In the genomic region with DNA sequence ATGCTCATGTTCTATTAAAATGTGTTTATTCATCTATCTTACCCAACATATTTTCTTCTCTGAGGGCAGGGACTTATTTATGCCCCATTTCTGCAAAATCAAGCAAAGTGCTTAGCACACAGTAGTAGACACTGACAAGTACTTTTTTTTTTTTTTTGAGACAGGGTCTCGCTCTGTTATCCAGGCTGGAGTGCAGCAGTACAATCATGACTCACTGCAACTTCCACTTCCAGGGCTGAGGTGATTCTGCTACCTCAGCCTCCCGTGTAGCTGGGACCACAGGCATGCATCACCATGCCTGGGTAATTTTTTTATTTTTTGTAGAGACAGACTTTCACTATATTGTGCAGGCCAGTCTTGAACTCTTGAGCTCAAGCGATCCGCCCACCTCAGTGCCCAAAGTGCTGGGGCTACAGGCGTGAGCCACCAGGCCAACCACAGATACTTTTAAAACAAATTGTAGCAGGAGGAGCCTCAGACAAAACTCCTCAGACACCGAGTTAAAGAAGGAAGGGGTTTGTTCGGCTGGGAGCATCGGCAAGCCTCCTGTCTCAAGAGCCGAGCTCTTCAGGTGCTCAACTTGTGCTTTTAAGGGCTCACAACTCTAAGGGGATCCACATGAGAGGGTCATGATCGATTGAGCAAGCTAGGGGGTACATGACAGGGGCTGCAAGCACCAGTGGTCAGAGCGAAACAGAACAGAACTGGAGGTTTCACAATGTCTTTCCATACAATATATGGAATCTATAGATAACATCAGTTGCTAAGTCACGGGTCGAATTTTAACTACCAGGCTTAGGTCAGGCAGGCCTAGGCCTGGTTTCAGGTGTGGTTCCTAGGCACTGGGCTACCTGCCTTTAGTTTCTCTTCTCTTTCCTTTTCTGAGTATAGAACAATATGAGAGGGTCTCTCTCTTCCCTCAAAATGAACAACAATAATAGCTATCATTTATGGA, we compare ENCODE assay signal across 15 cellular contexts. TPM values are rescaled to one million over a fixed set of nuclear protein-coding genes. Genes with fewer than 3 reads are reported as not detected.
DNase-seq lines count a peak whose midpoint lies in the region; ATAC-seq, FAIRE-seq and TF ChIP-seq lines count a peak whose summit lies in the region.
"Had no signal": no experiment of that assay in that cellular context is flagged by ENCODE, and none has a peak within 500 bp of the region (broad histone marks: within the 10 kb centered on the region; RNA-seq: fewer than 3 reads in every experiment).

No MANE protein-coding gene starts in this region.

- no peak for TF ChIP-seq EP300 in GM12878 (IDR thresholded peaks at IDR 0.05; ENCODE audit: borderline replicate concordance in 1 of 2, control insufficient read depth in 1 of 2, low read depth in 2 of 2, low read length in 2 of 2)
- no peak for TF ChIP-seq EP300 in upper lobe of left lung (IDR thresholded peaks at IDR 0.05)

- H3K9me3 Mint-ChIP-seq in Caco-2 (ENCODE audit: unreplicated experiment) = no peaks in the 10 kb centered on the region
- H3K9me3 Mint-ChIP-seq: activated CD4-positive, alpha-beta memory T cell treated with anti-CD3 and anti-CD28 coated beads for 36 hours; activated T-helper 2 cell treated with anti-CD3 and anti-CD28 coated beads, Interferon-gamma antibody, Interleukin-2, Interleukin-4, amounts not matched to agents 10 μg/mL and 5 μg/mL and 100 μg/mL, durations not matched to agents 14 hours and 24 hours and 36 hours had no signal

- peaks cover 6% of the 10 kb centered on the region for H3K4me1 Mint-ChIP-seq in Caco-2 (ENCODE audit: low read depth, unreplicated experiment)

- DNase-seq in ELR (ENCODE audit: low read depth) (peak; percentile 69), MV-4-11 (lab: John Stamatoyannopoulos, UW) (peak; percentile 23), GM12878 (ENCODE audit: low read depth, low spot score) (no peak), kidney tubule cell (ENCODE audit: low spot score) (peak; percentile 83), cerebellar cortex (ENCODE audit: low spot score) (no peak), left ventricle myocardium superior (no peak), Caco-2 (no peak), upper lobe of left lung (no peak)
- DNase-seq: activated CD4-positive, alpha-beta memory T cell treated with anti-CD3 and anti-CD28 coated beads for 36 hours; aorta; Karpas-422; naive thymus-derived CD4-positive, alpha-beta T cell; NCI-H1694 had no signal

- H3K27me3 ChIP-seq in GM12878 (replicated peaks in 1 of 2; ENCODE audit: control insufficient read depth in 2 of 2, insufficient read depth in 2 of 2, low read length in 1 of 2) (no peaks in the 10 kb centered on the region), Caco-2 (replicated peaks; ENCODE audit: control insufficient read depth, insufficient read depth, low read length) (no peaks in the 10 kb centered on the region), upper lobe of left lung (no peaks in the 10 kb centered on the region)

- no peak for TF ChIP-seq POLR2A in GM12878 (IDR thresholded peaks at IDR 0.05; ENCODE audit: low read depth, low read length)
- no peak for TF ChIP-seq POLR2A in upper lobe of left lung (IDR thresholded peaks at IDR 0.05)

- H3K27ac ChIP-seq in GM12878 (ENCODE audit: control insufficient read depth, insufficient read depth) = no peak overlapping the region
- no peak overlapping the region for H3K27ac ChIP-seq in upper lobe of left lung

- intact Hi-C loops in GM12878 (cut with micrococcal nuclease; ENCODE audit: unreplicated experiment) (no loop called here), left ventricle myocardium superior (cut with micrococcal nuclease) (no loop called here), Caco-2 (cut with micrococcal nuclease; ENCODE audit: unreplicated experiment) (no loop called here)

- H3K36me3 ChIP-seq in GM12878 (ENCODE audit: control insufficient read depth in 2 of 2, insufficient read depth in 2 of 2, low read length in 1 of 2) (no peaks in the 10 kb centered on the region), Caco-2 (ENCODE audit: control insufficient read depth, insufficient read depth, low read length) (no peaks in the 10 kb centered on the region), upper lobe of left lung (no peaks in the 10 kb centered on the region)

- H3K27me3 Mint-ChIP-seq in Caco-2 (ENCODE audit: insufficient read depth, unreplicated experiment) = no peaks in the 10 kb centered on the region
- H3K27me3 Mint-ChIP-seq: activated CD4-positive, alpha-beta memory T cell treated with anti-CD3 and anti-CD28 coated beads for 36 hours; naive thymus-derived CD4-positive, alpha-beta T cell had no signal

- ATAC-seq in GM12878 = peak; percentile 35; the same call in 2 of the 3 replicates
- ATAC-seq in left ventricle myocardium superior = no peak
- ATAC-seq in upper lobe of left lung (ENCODE audit: low FRiP score in 2 of 2) = no peak
- ATAC-seq: naive thymus-derived CD4-positive, alpha-beta T cell had no signal

- RAD21 ChIA-PET in GM12878 (lab: Charles Lee; ENCODE audit: unreplicated experiment) = no interaction called here

- SMC1A ChIA-PET in GM12878 (lab: Charles Lee; ENCODE audit: uncharacterized antibody, unreplicated experiment) = no interaction called here

- POLR2A ChIA-PET in GM12878 (lab: Charles Lee) = interaction anchor here (1.9 kb wide), 1 partner anchor 15 kb away, joined by 11 read pairs; no protein-coding TSS in a partner anchor
- POLR2A ChIA-PET in Caco-2 (lab: Charles Lee) = no interaction called here

- no peak for TF ChIP-seq CTCF in GM12878 (IDR thresholded peaks at IDR 0.05 in 2 of 3, conservative IDR thresholded peaks at IDR 0.05 in 1 of 3; ENCODE audit: control insufficient read depth in 2 of 3, extremely low read depth in 1 of 3, insufficient read depth in 1 of 3, low read depth in 3 of 3, low read length in 3 of 3)
- no peak for TF ChIP-seq CTCF in Caco-2 (IDR thresholded peaks at IDR 0.05; ENCODE audit: insufficient read depth in 1 of 2, low read depth in 1 of 2, low read length in 1 of 2, severe bottlenecking in 1 of 2, unreplicated experiment in 1 of 2)
- no peak for TF ChIP-seq CTCF in upper lobe of left lung (IDR thresholded peaks at IDR 0.05)

- H3K4me2 ChIP-seq in GM12878 (ENCODE audit: control insufficient read depth, insufficient read depth) = no peak overlapping the region

- TF ChIP-seq RAD21 in GM12878 (IDR thresholded peaks at IDR 0.05; ENCODE audit: insufficient read depth, low read depth, low read length) = no peak

- H3K4me3 Mint-ChIP-seq in Caco-2 (ENCODE audit: unreplicated experiment) = no peak overlapping the region
- H3K4me3 Mint-ChIP-seq: activated CD4-positive, alpha-beta memory T cell treated with anti-CD3 and anti-CD28 coated beads for 36 hours; naive thymus-derived CD4-positive, alpha-beta T cell had no signal

- BruUV-seq in GM12878 (replicated peaks; lab: Mats Ljungman, UMichigan) (no TSS peak), Caco-2 (replicated peaks; lab: Mats Ljungman, UMichigan) (no TSS peak)

- H3K79me2 ChIP-seq in GM12878 (ENCODE audit: control insufficient read depth, insufficient read depth, low read length) = peaks cover 3% of the 10 kb centered on the region; the same call in 1 of the 2 replicates

- H4K20me1 ChIP-seq in GM12878 (ENCODE audit: control insufficient read depth, insufficient read depth) = no peaks in the 10 kb centered on the region

- in situ Hi-C loops in GM12878 (cut with MboI) = no loop called here

- no peak overlapping the region for H3K27ac Mint-ChIP-seq in Caco-2 (ENCODE audit: unreplicated experiment)
- H3K27ac Mint-ChIP-seq: activated CD4-positive, alpha-beta memory T cell treated with anti-CD3 and anti-CD28 coated beads for 36 hours; activated T-helper 2 cell treated with anti-CD3 and anti-CD28 coated beads, Interferon-gamma antibody, Interleukin-2, Interleukin-4, amounts not matched to agents 10 μg/mL and 5 μg/mL and 100 μg/mL, durations not matched to agents 14 hours and 24 hours and 36 hours had no signal

- H3K36me3 Mint-ChIP-seq in Caco-2 (ENCODE audit: insufficient read depth, unreplicated experiment) = no peaks in the 10 kb centered on the region
- H3K36me3 Mint-ChIP-seq: activated CD4-positive, alpha-beta memory T cell treated with anti-CD3 and anti-CD28 coated beads for 36 hours; naive thymus-derived CD4-positive, alpha-beta T cell had no signal

- H3K4me1 ChIP-seq in GM12878 (ENCODE audit: control insufficient read depth, insufficient read depth, low read length) (peaks cover 4% of the 10 kb centered on the region; the same call in 1 of the 2 replicates), Caco-2 (no peaks in the 10 kb centered on the region), upper lobe of left lung (peaks cover 0 to 7% (median 3%) of the 10 kb centered on the region in 4 donors)

- no peak for FAIRE-seq in GM12878 (lab: Jason Lieb, UNC)

- H3K4me3 ChIP-seq in GM12878 = no peak overlapping the region
- H3K4me3 ChIP-seq in Caco-2 (ENCODE audit: low read depth, low read length) = no peak overlapping the region
- H3K4me3 ChIP-seq in upper lobe of left lung = no peak overlapping the region

- no peaks in the 10 kb centered on the region for H3K9me3 ChIP-seq in GM12878 (replicated peaks; ENCODE audit: control insufficient read depth, insufficient read depth, low read length)
- H3K9me3 ChIP-seq in Caco-2 = no peaks in the 10 kb centered on the region
- no peaks in the 10 kb centered on the region for H3K9me3 ChIP-seq in upper lobe of left lung

- no peak overlapping the region for H3K9ac ChIP-seq in GM12878 (ENCODE audit: control insufficient read depth, insufficient read depth, low read length)

- WGBS in GM12878 (ENCODE audit: insufficient coverage, insufficient replicate concordance, low lambda C conversion rate, missing lambda C conversion rate) = 68% methylated on average over 13 of the region's 13 CpGs
- WGBS in upper lobe of left lung, 2 donors = 84 to 85% methylated on average over 13 of the region's 13 CpGs

- CTCF ChIA-PET in GM12878 (lab: Yijun Ruan, JAX) = interaction anchor here (0.7 to 1.5 kb wide), 3 partner anchors 10 to 1407 kb away, joined by 3 to 4 read pairs (median 4); a partner anchor contains a TSS
- CTCF ChIA-PET in Caco-2 (lab: Charles Lee) = no interaction called here

- H2AFZ ChIP-seq in GM12878 (ENCODE audit: control insufficient read depth, low read depth, low read length) = no peak overlapping the region

RNA-seq across cellular contexts. Expression of a gene that starts 5.7 kb away (rescaled TPM):
- total RNA-seq in GM12878 (2013; cell fraction: nucleolus; rRNA removed) = 13.5 and 15.1 TPM in 2 replicates
- total RNA-seq in GM12878 (2014; rRNA removed) = 20.6 and 23.7 TPM in 2 replicates
- total RNA-seq in GM12878 (2014; rRNA removed; fragmentation: Illumina TruSeq; extraction: Trizol) = 21.8 and 22.5 TPM in 2 replicates
- 26.1 and 27.1 TPM in 2 replicates for total RNA-seq in GM12878 (2021)
- polyA plus RNA-seq in GM12878 (2011; ENCODE audit: low read depth) = 20.2 TPM
- 20.9 and 21.6 TPM in 2 replicates for polyA plus RNA-seq in GM12878 (2011; rRNA removed)
- polyA plus RNA-seq in GM12878 (2011; cell fraction: cytosol; rRNA removed) = 13.0 and 14.3 TPM in 2 replicates
- 8.7 and 10.9 TPM in 2 replicates for polyA plus RNA-seq in GM12878 (2011; cell fraction: nucleus; rRNA removed)
- polyA plus RNA-seq in GM12878 (2012) = 26.1 and 28.5 TPM in 2 replicates
- polyA plus RNA-seq in GM12878 (2014; fragmentation: Illumina TruSeq; extraction: Trizol) = 24.5 and 26.9 TPM in 2 replicates
- polyA plus RNA-seq in GM12878 (2014; fragmentation: Nextera tagmentation; extraction: Ambion mirVana) = 10 to 100 TPM; 15.6 to 24.8 TPM
- polyA plus RNA-seq in GM12878 (2014; rRNA removed) = 17.0 and 17.6 TPM in 2 replicates
- polyA plus RNA-seq in GM12878 (2016; fragmentation: Nextera tagmentation; extraction: Ambion mirVana) = 10 to 100 TPM; 17.2 to 17.7 TPM
- polyA minus RNA-seq in GM12878 (2011; rRNA and poly(A)+ RNA removed) = 10.5 and 10.6 TPM in 2 replicates
- polyA minus RNA-seq in GM12878 (2011; cell fraction: cytosol; rRNA and poly(A)+ RNA removed) = 6.4 and 6.9 TPM in 2 replicates
- polyA minus RNA-seq in GM12878 (2011; cell fraction: nucleus; rRNA and poly(A)+ RNA removed) = 4.8 and 5.5 TPM in 2 replicates
- total RNA-seq in left ventricle myocardium superior = 31.5 TPM
- total RNA-seq in Caco-2 (2022) = 21.8 and 23.5 TPM in 2 replicates
- 10 to 100 TPM; 13.2 to 43.6 (median 30.5) TPM for total RNA-seq in upper lobe of left lung

RNA-seq across cellular contexts. Expression of a gene that starts 9.0 kb away (rescaled TPM):
- 4.6 and 5.3 TPM in 2 replicates for total RNA-seq in GM12878 (2013; cell fraction: nucleolus; rRNA removed)
- total RNA-seq in GM12878 (2014; rRNA removed) (15.5 and 18.2 TPM in 2 replicates), GM12878 (2014; rRNA removed; fragmentation: Illumina TruSeq; extraction: Trizol) (29.7 and 30.4 TPM in 2 replicates), GM12878 (2021) (16.2 and 17.5 TPM in 2 replicates), left ventricle myocardium superior (62.4 TPM), Caco-2 (2022) (21.9 and 25.1 TPM in 2 replicates), upper lobe of left lung (10 to 100 TPM; 11.5 to 54.6 (median 35.7) TPM)
- 18.5 TPM for polyA plus RNA-seq in GM12878 (2011; ENCODE audit: low read depth)
- polyA plus RNA-seq in GM12878 (2011; rRNA removed) (26.3 and 43.2 TPM in 2 replicates), GM12878 (2014; fragmentation: Illumina TruSeq; extraction: Trizol) (30.6 and 42.8 TPM in 2 replicates), GM12878 (2014; fragmentation: Nextera tagmentation; extraction: Ambion mirVana) (10 to 100 TPM in 1 of 2 experiments, 1 to 10 TPM in 1; 8.1 to 14.9 TPM), GM12878 (2014; rRNA removed) (13.8 and 18.6 TPM in 2 replicates), GM12878 (2016; fragmentation: Nextera tagmentation; extraction: Ambion mirVana) (10 to 100 TPM; 17.3 to 19.8 TPM)
- polyA plus RNA-seq in GM12878 (2011; cell fraction: cytosol; rRNA removed) = 4.2 and 4.4 TPM in 2 replicates
- polyA plus RNA-seq in GM12878 (2011; cell fraction: nucleus; rRNA removed) = 1.4 and 3.1 TPM in 2 replicates
- polyA plus RNA-seq in GM12878 (2012) = 18.2 and 34.8 TPM in 2 replicates
- 5.9 and 12.3 TPM in 2 replicates for polyA minus RNA-seq in GM12878 (2011; rRNA and poly(A)+ RNA removed)
- polyA minus RNA-seq in GM12878 (2011; cell fraction: cytosol; rRNA and poly(A)+ RNA removed) = 6.3 and 12.3 TPM in 2 replicates
- 1.7 and 1.8 TPM in 2 replicates for polyA minus RNA-seq in GM12878 (2011; cell fraction: nucleus; rRNA and poly(A)+ RNA removed)

RNA-seq across cellular contexts. Expression of a gene that starts 29.1 kb away (rescaled TPM):
- 0.56 and 1.3 TPM in 2 replicates for total RNA-seq in GM12878 (2013; cell fraction: nucleolus; rRNA removed)
- 0.05 TPM in 1 of 2 replicates, not detected in the other for total RNA-seq in GM12878 (2014; rRNA removed)
- total RNA-seq in GM12878 (2014; rRNA removed; fragmentation: Illumina TruSeq; extraction: Trizol) = 0.05 and 0.18 TPM in 2 replicates
- 0.21 TPM in 1 of 2 replicates, not detected in the other for total RNA-seq in GM12878 (2021)
- polyA plus RNA-seq in GM12878 (2011; ENCODE audit: low read depth) = not detected
- 1.2 and 2.1 TPM in 2 replicates for polyA plus RNA-seq in GM12878 (2011; rRNA removed)
- polyA plus RNA-seq in GM12878 (2011; cell fraction: cytosol; rRNA removed) = 2.2 and 2.8 TPM in 2 replicates
- polyA plus RNA-seq in GM12878 (2011; cell fraction: nucleus; rRNA removed) = 4.0 and 5.8 TPM in 2 replicates
- 0.08 TPM in 1 of 2 replicates, not detected in the other for polyA plus RNA-seq in GM12878 (2012)
- polyA plus RNA-seq in GM12878 (2014; fragmentation: Illumina TruSeq; extraction: Trizol) = 0.07 and 0.10 TPM in 2 replicates
- polyA plus RNA-seq in GM12878 (2014; fragmentation: Nextera tagmentation; extraction: Ambion mirVana) = under 1 TPM; 0.04 to 0.24 TPM
- 0.05 and 0.06 TPM in 2 replicates for polyA plus RNA-seq in GM12878 (2014; rRNA removed)
- polyA plus RNA-seq in GM12878 (2016; fragmentation: Nextera tagmentation; extraction: Ambion mirVana) = under 1 TPM in 1 of 2 experiments, not detected in 1; 0.47 TPM
- polyA minus RNA-seq in GM12878 (2011; rRNA and poly(A)+ RNA removed) = 2.7 and 3.7 TPM in 2 replicates
- 1.0 and 1.7 TPM in 2 replicates for polyA minus RNA-seq in GM12878 (2011; cell fraction: cytosol; rRNA and poly(A)+ RNA removed)
- 1.1 and 1.3 TPM in 2 replicates for polyA minus RNA-seq in GM12878 (2011; cell fraction: nucleus; rRNA and poly(A)+ RNA removed)
- 0.30 TPM for total RNA-seq in left ventricle myocardium superior
- 0.75 and 1.6 TPM in 2 replicates for total RNA-seq in Caco-2 (2022)
- 10 to 100 TPM; 14.7 to 49.3 (median 24.4) TPM for total RNA-seq in upper lobe of left lung
- total RNA-seq: SK-MEL-5 had no signal

RNA-seq across cellular contexts. Expression of a gene that starts 42.9 kb away (rescaled TPM):
- total RNA-seq in GM12878 (2013; cell fraction: nucleolus; rRNA removed) = 14.5 and 14.9 TPM in 2 replicates
- total RNA-seq in GM12878 (2014; rRNA removed) (5.3 and 6.0 TPM in 2 replicates), GM12878 (2014; rRNA removed; fragmentation: Illumina TruSeq; extraction: Trizol) (5.9 TPM in 2 replicates), GM12878 (2021) (8.3 TPM in 2 replicates), left ventricle myocardium superior (16.6 TPM), Caco-2 (2022) (3.6 and 3.7 TPM in 2 replicates), upper lobe of left lung (10 to 100 TPM in 4 of 6 donors, 1 to 10 TPM in 2; 5.2 to 21.0 (median 13.9) TPM)
- 2.0 TPM for polyA plus RNA-seq in GM12878 (2011; ENCODE audit: low read depth)
- polyA plus RNA-seq in GM12878 (2011; rRNA removed) (9.7 and 12.7 TPM in 2 replicates), GM12878 (2014; fragmentation: Illumina TruSeq; extraction: Trizol) (5.8 and 6.8 TPM in 2 replicates), GM12878 (2014; fragmentation: Nextera tagmentation; extraction: Ambion mirVana) (1 to 10 TPM; 2.4 TPM), GM12878 (2014; rRNA removed) (3.7 and 4.5 TPM in 2 replicates), GM12878 (2016; fragmentation: Nextera tagmentation; extraction: Ambion mirVana) (1 to 10 TPM; 7.1 to 9.1 TPM)
- polyA plus RNA-seq in GM12878 (2011; cell fraction: cytosol; rRNA removed) = 3.9 and 4.4 TPM in 2 replicates
- 5.6 and 6.5 TPM in 2 replicates for polyA plus RNA-seq in GM12878 (2011; cell fraction: nucleus; rRNA removed)
- polyA plus RNA-seq in GM12878 (2012) = 2.3 and 2.9 TPM in 2 replicates
- polyA minus RNA-seq in GM12878 (2011; rRNA and poly(A)+ RNA removed) = 9.4 and 12.0 TPM in 2 replicates
- 2.7 and 3.5 TPM in 2 replicates for polyA minus RNA-seq in GM12878 (2011; cell fraction: cytosol; rRNA and poly(A)+ RNA removed)
- polyA minus RNA-seq in GM12878 (2011; cell fraction: nucleus; rRNA and poly(A)+ RNA removed) = 3.9 and 5.9 TPM in 2 replicates

Comparison
In these comparisons a context has a peak if more than half of its experiments do, and no peak if none do; other contexts are left out.
1. DNase-seq: peak in ELR (single experiment), MV-4-11 (single experiment) and kidney tubule cell (single experiment); none in GM12878 (single experiment), cerebellar cortex (single experiment), left ventricle myocardium superior (single experiment), Caco-2 (0 of 2) and upper lobe of left lung (0 of 2).